10 cellular contexts compared by ENCODE assay signal in genomic region chr4:153159728-153160221, GRCh38. TPM values are rescaled to one million over a fixed set of nuclear protein-coding genes. Genes with fewer than 3 reads are reported as not detected.
DNase-seq lines count a peak whose midpoint lies in the region; ATAC-seq and TF ChIP-seq lines count a peak whose summit lies in the region.
"Had no signal": no experiment of that assay in that cellular context is flagged by ENCODE, and none has a peak within 500 bp of the region (broad histone marks: within the 10 kb centered on the region; RNA-seq: fewer than 3 reads in every experiment).

No MANE protein-coding gene starts in this region.

- H3K4me1 Mint-ChIP-seq in activated CD4-positive, alpha-beta memory T cell treated with anti-CD3 and anti-CD28 coated beads for 36 hours (ENCODE audit: low read depth) = peaks cover 45% of the 10 kb centered on the region
- H3K4me1 Mint-ChIP-seq in activated CD4-positive, alpha-beta memory T cell treated with anti-CD3 and anti-CD28 coated beads, Interleukin-2, amount 10 ng/mL, durations not matched to agents 7 days and 5 days = peaks cover 27% of the 10 kb centered on the region
- H3K4me1 Mint-ChIP-seq in stimulated activated naive B cell treated with anti-CD40 and anti-IgM and Interleukin-4, amounts not matched to agents 10 μg/mL and 1 μg/mL and 100 μg/mL, for 72 hours = peaks cover 16 to 38% of the 10 kb centered on the region in 2 donors

- H3K36me3 ChIP-seq in left ventricle myocardium inferior = no peaks in the 10 kb centered on the region

- H3K4me3 Mint-ChIP-seq in activated CD4-positive, alpha-beta memory T cell treated with anti-CD3 and anti-CD28 coated beads for 36 hours = peak overlapping the region; percentile 30
- H3K4me3 Mint-ChIP-seq in activated CD4-positive, alpha-beta memory T cell treated with anti-CD3 and anti-CD28 coated beads, Interleukin-2, amount 10 ng/mL, durations not matched to agents 7 days and 5 days = no peak overlapping the region
- H3K4me3 Mint-ChIP-seq in stimulated activated naive B cell treated with anti-CD40 and anti-IgM and Interleukin-4, amounts not matched to agents 10 μg/mL and 1 μg/mL and 100 μg/mL, for 72 hours = no peak overlapping the region

- intact Hi-C loops in activated CD4-positive, alpha-beta memory T cell treated with anti-CD3 and anti-CD28 coated beads for 36 hours (cut with micrococcal nuclease) = loop anchor here (1.0 to 2.0 kb wide), 2 partner anchors 46 to 63 kb away; no protein-coding TSS in a partner anchor
- intact Hi-C loops in left ventricle myocardium inferior (cut with micrococcal nuclease) = no loop called here

- TF ChIP-seq CTCF in RWPE1 (conservative IDR thresholded peaks at IDR 0.05; ENCODE audit: low read depth) (no peak), epithelial cell of esophagus (IDR thresholded peaks at IDR 0.05; ENCODE audit: insufficient read depth, low read depth, low read length, missing control alignments) (no peak), left ventricle myocardium inferior (IDR thresholded peaks at IDR 0.05; ENCODE audit: borderline replicate concordance) (no peak)

- H3K9me3 ChIP-seq in left ventricle myocardium inferior (replicated peaks) = peaks cover 9% of the 10 kb centered on the region

- H3K27ac ChIP-seq in RWPE1 (no peak overlapping the region), left ventricle myocardium inferior (replicated peaks) (no peak overlapping the region)
- H3K27ac ChIP-seq: epithelial cell of prostate had no signal

- no peaks in the 10 kb centered on the region for H3K4me1 ChIP-seq in left ventricle myocardium inferior

- peak; percentile 55 to 60 for ATAC-seq in stimulated activated naive B cell treated with anti-CD40 and anti-IgM and Interleukin-4, amounts not matched to agents 10 μg/mL and 1 μg/mL and 100 μg/mL, for 72 hours (replicated peaks)

- no peaks in the 10 kb centered on the region for H3K36me3 Mint-ChIP-seq in activated CD4-positive, alpha-beta memory T cell treated with anti-CD3 and anti-CD28 coated beads for 36 hours
- no peaks in the 10 kb centered on the region for H3K36me3 Mint-ChIP-seq in activated CD4-positive, alpha-beta memory T cell treated with anti-CD3 and anti-CD28 coated beads, Interleukin-2, amount 10 ng/mL, durations not matched to agents 7 days and 5 days (ENCODE audit: low read depth)
- no peaks in the 10 kb centered on the region for H3K36me3 Mint-ChIP-seq in stimulated activated naive B cell treated with anti-CD40 and anti-IgM and Interleukin-4, amounts not matched to agents 10 μg/mL and 1 μg/mL and 100 μg/mL, for 72 hours

- H3K27me3 ChIP-seq in left ventricle myocardium inferior (ENCODE audit: low read depth) = peaks cover 32% of the 10 kb centered on the region

- H3K27ac Mint-ChIP-seq in activated CD4-positive, alpha-beta memory T cell treated with anti-CD3 and anti-CD28 coated beads for 36 hours = peak overlapping the region; percentile 68
- no peak overlapping the region for H3K27ac Mint-ChIP-seq in activated CD4-positive, alpha-beta memory T cell treated with anti-CD3 and anti-CD28 coated beads, Interleukin-2, amount 10 ng/mL, durations not matched to agents 7 days and 5 days
- H3K27ac Mint-ChIP-seq in stimulated activated naive B cell treated with anti-CD40 and anti-IgM and Interleukin-4, amounts not matched to agents 10 μg/mL and 1 μg/mL and 100 μg/mL, for 72 hours = no peak overlapping the region

- H3K9me3 Mint-ChIP-seq in activated CD4-positive, alpha-beta memory T cell treated with anti-CD3 and anti-CD28 coated beads for 36 hours = no peaks in the 10 kb centered on the region
- no peaks in the 10 kb centered on the region for H3K9me3 Mint-ChIP-seq in activated CD4-positive, alpha-beta memory T cell treated with anti-CD3 and anti-CD28 coated beads, Interleukin-2, amount 10 ng/mL, durations not matched to agents 7 days and 5 days
- peaks cover 0 to 1% of the 10 kb centered on the region in 2 donors for H3K9me3 Mint-ChIP-seq in stimulated activated naive B cell treated with anti-CD40 and anti-IgM and Interleukin-4, amounts not matched to agents 10 μg/mL and 1 μg/mL and 100 μg/mL, for 72 hours

- H3K4me3 ChIP-seq in epithelial cell of esophagus (ENCODE audit: low read length) (no peak overlapping the region), left ventricle myocardium inferior (no peak overlapping the region)

- DNase-seq in activated CD4-positive, alpha-beta memory T cell treated with anti-CD3 and anti-CD28 coated beads for 36 hours = no peak
- DNase-seq in activated CD4-positive, alpha-beta memory T cell treated with anti-CD3 and anti-CD28 coated beads, Interleukin-2, amount 10 ng/mL, durations not matched to agents 7 days and 5 days = no peak
- DNase-seq in RWPE1 (ENCODE audit: low spot score) (peak; percentile 38), epithelial cell of esophagus (ENCODE audit: low read depth) (peak; percentile 19), NCI-H2029 treated with DMSO at 0.1 percent for 48 hours (lab: John Stamatoyannopoulos, UW) (no peak), Ammon's horn (ENCODE audit: low spot score) (no peak), left ventricle myocardium inferior (no peak)
- DNase-seq in stimulated activated naive B cell treated with anti-CD40 and anti-IgM and Interleukin-4, amounts not matched to agents 10 μg/mL and 1 μg/mL and 100 μg/mL, for 72 hours = no peak
- DNase-seq: NCI-H446 treated with DMSO at 0.1 percent for 48 hours had no signal

- peaks cover 5% of the 10 kb centered on the region for H3K27me3 Mint-ChIP-seq in activated CD4-positive, alpha-beta memory T cell treated with anti-CD3 and anti-CD28 coated beads for 36 hours
- peaks cover 35% of the 10 kb centered on the region for H3K27me3 Mint-ChIP-seq in activated CD4-positive, alpha-beta memory T cell treated with anti-CD3 and anti-CD28 coated beads, Interleukin-2, amount 10 ng/mL, durations not matched to agents 7 days and 5 days
- H3K27me3 Mint-ChIP-seq in stimulated activated naive B cell treated with anti-CD40 and anti-IgM and Interleukin-4, amounts not matched to agents 10 μg/mL and 1 μg/mL and 100 μg/mL, for 72 hours = peaks cover 23 to 24% of the 10 kb centered on the region in 2 donors

- POLR2A ChIA-PET in activated CD4-positive, alpha-beta memory T cell treated with anti-CD3 and anti-CD28 coated beads for 36 hours (lab: Charles Lee) = interaction anchor here (0.7 to 1.1 kb wide), 3 partner anchors 45 to 338 kb away, joined by 3 to 4 read pairs (median 3); no protein-coding TSS in a partner anchor
- POLR2A ChIA-PET in activated CD4-positive, alpha-beta memory T cell treated with anti-CD3 and anti-CD28 coated beads, Interleukin-2, amount 10 ng/mL, durations not matched to agents 7 days and 5 days (lab: Charles Lee) = no interaction called here
- POLR2A ChIA-PET in RWPE1 (lab: Yijun Ruan, JAX; ENCODE audit: low non-redundant PET) = no interaction called here

- CTCF ChIA-PET in activated CD4-positive, alpha-beta memory T cell treated with anti-CD3 and anti-CD28 coated beads for 36 hours (lab: Charles Lee) = interaction anchor here (0.6 to 3.0 kb wide), 12 partner anchors 11 to 484 kb away, joined by 3 to 16 read pairs (median 6); no protein-coding TSS in a partner anchor
- CTCF ChIA-PET in activated CD4-positive, alpha-beta memory T cell treated with anti-CD3 and anti-CD28 coated beads, Interleukin-2, amount 10 ng/mL, durations not matched to agents 7 days and 5 days (lab: Charles Lee) = interaction anchor here (0.6 to 1.4 kb wide), 6 partner anchors 9 to 233 kb away, joined by 3 to 5 read pairs (median 4); no protein-coding TSS in a partner anchor
- CTCF ChIA-PET in RWPE1 (lab: Yijun Ruan, JAX) = interaction anchor here (0.6 to 1.1 kb wide), 4 partner anchors 17 to 66 kb away, joined by 3 to 6 read pairs (median 3); no protein-coding TSS in a partner anchor

RNA-seq across cellular contexts. Expression of gene TRIM2, which starts 44.5 kb away (rescaled TPM):
- total RNA-seq in activated CD4-positive, alpha-beta memory T cell treated with anti-CD3 and anti-CD28 coated beads for 36 hours = 1 to 10 TPM; 1.7 to 2.9 TPM
- total RNA-seq in activated CD4-positive, alpha-beta memory T cell treated with anti-CD3 and anti-CD28 coated beads, Interleukin-2, amount 10 ng/mL, durations not matched to agents 7 days and 5 days = under 1 TPM; 0.10 to 0.20 TPM
- 20.2 TPM for total RNA-seq in left ventricle myocardium inferior

Comparison
In these comparisons a context has a peak if more than half of its experiments do, and no peak if none do; other contexts are left out.
1. DNase-seq: peak in RWPE1 (single experiment) and epithelial cell of esophagus (single experiment); none in activated CD4-positive, alpha-beta memory T cell treated with anti-CD3 and anti-CD28 coated beads for 36 hours (single experiment), activated CD4-positive, alpha-beta memory T cell treated with anti-CD3 and anti-CD28 coated beads, Interleukin-2, amount 10 ng/mL, durations not matched to agents 7 days and 5 days (single experiment), stimulated activated naive B cell treated with anti-CD40 and anti-IgM and Interleukin-4, amounts not matched to agents 10 μg/mL and 1 μg/mL and 100 μg/mL, for 72 hours (single experiment), NCI-H2029 treated with DMSO at 0.1 percent for 48 hours (single experiment), Ammon's horn (single experiment) and left ventricle myocardium inferior (single experiment).